In genomic region chr3:120875989-120876388, GRCh38 we compare ENCODE assay signal across 17 cellular contexts. TPM values are rescaled to one million over a fixed set of nuclear protein-coding genes. Genes with fewer than 3 reads are reported as not detected.
DNase-seq lines count a peak whose midpoint lies in the region; ATAC-seq and TF ChIP-seq lines count a peak whose summit lies in the region.
"Had no signal": no experiment of that assay in that cellular context is flagged by ENCODE, and none has a peak within 500 bp of the region (broad histone marks: within the 10 kb centered on the region; RNA-seq: fewer than 3 reads in every experiment).

No MANE protein-coding gene starts in this region.

- H3K27me3 Mint-ChIP-seq in WTC11 (ENCODE audit: low read depth) = no peaks in the 10 kb centered on the region; the same call in 1 of the 2 replicates

- POLR2A ChIA-PET in WTC11 (lab: Charles Lee) = no interaction called here

- H3K36me3 Mint-ChIP-seq in WTC11 = no peaks in the 10 kb centered on the region

- H3K36me3 ChIP-seq in right atrium auricular region = no peaks in the 10 kb centered on the region
- H3K36me3 ChIP-seq: SJSA1 had no signal

- DNase-seq in right cardiac atrium (no peak), right atrium auricular region (ENCODE audit: low spot score) (no peak), WTC11 (ENCODE audit: low spot score) (no peak), iPS-NIHi7 (ENCODE audit: extremely low spot score) (peak; percentile 20), left lobe of liver (ENCODE audit: low spot score) (no peak), NCI-H69 (lab: John Stamatoyannopoulos, UW) (no peak)
- DNase-seq: HCEC 1CT, KG1, MM.1S, NCI-H1105 treated with DMSO at 0.1 percent for 48 hours, NCI-H1930, NCI-H2171 treated with DMSO at 0.1 percent for 48 hours, NCI-H524 had no signal

- no peak overlapping the region for H3K4me3 Mint-ChIP-seq in WTC11

- ATAC-seq in right cardiac atrium (peak; percentile 72 to 81), WTC11 (peak; percentile 71), left lobe of liver (no peak), HG02763 (IDR thresholded peaks at IDR 0.05; ENCODE audit: unreplicated experiment) (no peak), GM19397 (IDR thresholded peaks at IDR 0.05; ENCODE audit: unreplicated experiment) (no peak)

- peaks cover 6% of the 10 kb centered on the region for H3K9me3 Mint-ChIP-seq in WTC11

- no peak overlapping the region for H3K27ac ChIP-seq in right cardiac atrium (ENCODE audit: low read length)
- H3K27ac ChIP-seq in right atrium auricular region = no peak overlapping the region
- H3K27ac ChIP-seq: C4-2B, SJSA1 had no signal

- peaks cover 34% of the 10 kb centered on the region for H3K4me1 Mint-ChIP-seq in WTC11

- no peaks in the 10 kb centered on the region for H3K4me1 ChIP-seq in right cardiac atrium (ENCODE audit: control insufficient read depth, insufficient read depth, low read length)
- no peaks in the 10 kb centered on the region for H3K4me1 ChIP-seq in right atrium auricular region
- H3K4me1 ChIP-seq: SJSA1 had no signal

- H3K9me3 ChIP-seq in right cardiac atrium (ENCODE audit: control insufficient read depth, low read length) (no peaks in the 10 kb centered on the region), right atrium auricular region (no peaks in the 10 kb centered on the region)
- H3K9me3 ChIP-seq: SJSA1 had no signal

- no peak for TF ChIP-seq CTCF in right atrium auricular region (IDR thresholded peaks at IDR 0.05)
- TF ChIP-seq CTCF in WTC11 (IDR thresholded peaks at IDR 0.05) = no peak

- 30% methylated on average over 4 of the region's 4 CpGs for WGBS in right cardiac atrium

- H3K4me3 ChIP-seq in right cardiac atrium (ENCODE audit: low read length) = no peak overlapping the region
- no peak overlapping the region for H3K4me3 ChIP-seq in right atrium auricular region
- H3K4me3 ChIP-seq: SJSA1 had no signal

- no peaks in the 10 kb centered on the region for H3K27me3 ChIP-seq in right cardiac atrium (ENCODE audit: control insufficient read depth, insufficient read depth)
- no peaks in the 10 kb centered on the region for H3K27me3 ChIP-seq in right atrium auricular region

- intact Hi-C loops in right cardiac atrium (cut with DNase I) = no loop called here

- CTCF ChIA-PET in WTC11 (lab: Charles Lee) = interaction anchor here (0.9 kb wide), 1 partner anchor 81 kb away, joined by 3 read pairs; no protein-coding TSS in a partner anchor

- peak overlapping the region; percentile 84 for H3K27ac Mint-ChIP-seq in WTC11

TF ChIP-seq in WTC11, 78 proteins besides CTCF, POLR2A, EP300 and RAD21:
- TF ChIP-seq PREB (CRISPR knock-in tag; IDR thresholded peaks at IDR 0.05; ENCODE audit: borderline replicate concordance) = no peak
- no peak for TF ChIP-seq NR2C2 (CRISPR knock-in tag; IDR thresholded peaks at IDR 0.05)
- TF ChIP-seq ZNF263 (CRISPR knock-in tag; IDR thresholded peaks at IDR 0.05; ENCODE audit: low read depth) = no peak
- no peak for TF ChIP-seq CBFB (CRISPR knock-in tag; IDR thresholded peaks at IDR 0.05; ENCODE audit: low read depth)
- no peak for TF ChIP-seq ESRRA (CRISPR knock-in tag; IDR thresholded peaks at IDR 0.05; ENCODE audit: borderline replicate concordance)
- no peak for TF ChIP-seq ZBTB43 (CRISPR knock-in tag; IDR thresholded peaks at IDR 0.05)
- TF ChIP-seq NFE2L1 (CRISPR knock-in tag; IDR thresholded peaks at IDR 0.05) = no peak
- no peak for TF ChIP-seq ZNF396 (CRISPR knock-in tag; IDR thresholded peaks at IDR 0.05; ENCODE audit: borderline replicate concordance)
- no peak for TF ChIP-seq MLX (CRISPR knock-in tag; IDR thresholded peaks at IDR 0.05)

RNA-seq across cellular contexts. Expression of gene STXBP5L, which starts 32.0 kb away (rescaled TPM):
- total RNA-seq in right cardiac atrium (under 1 TPM in 3 of 4 donors, not detected in 1; 0.09 to 0.25 (median 0.14) TPM), right atrium auricular region (not detected), WTC11 (2021) (5.8 to 5.9 TPM (median 5.8 TPM) in 3 replicates), left lobe of liver (not detected)
- polyA plus RNA-seq in right cardiac atrium = not detected

Comparison
In these comparisons a context has a peak if more than half of its experiments do, and no peak if none do; other contexts are left out.
1. ATAC-seq: peak in right cardiac atrium (2 of 2) and WTC11 (single experiment); none in left lobe of liver (single experiment), HG02763 (single experiment) and GM19397 (single experiment).